Comparison of ENCODE assay signal across 11 cellular contexts in genomic region chr7:94183289-94183749, GRCh38.
A peak's percentile ranks its signal among the peaks of the same experiment; 100 is the strongest.
DNase-seq lines count a peak whose midpoint lies in the region; ATAC-seq lines count a peak whose summit lies in the region.
"Had no signal": no experiment of that assay in that cellular context is flagged by ENCODE, and none has a peak within 500 bp of the region (broad histone marks: within the 10 kb centered on the region; RNA-seq: fewer than 3 reads in every experiment).

No MANE protein-coding gene starts in this region.

- H3K4me3 ChIP-seq in MG63 (no peak overlapping the region), ectodermal cell (ENCODE audit: insufficient read depth, low read depth, low read length) (no peak overlapping the region), mesodermal cell (ENCODE audit: extremely low read depth, insufficient read depth, low read length, poor library complexity, severe bottlenecking) (no peak overlapping the region)
- H3K4me3 ChIP-seq: K562 had no signal

- H3K27me3 ChIP-seq in MG63 (no peaks in the 10 kb centered on the region), ectodermal cell (ENCODE audit: control insufficient read depth, insufficient read depth, low read length, poor library complexity, severe bottlenecking) (no peaks in the 10 kb centered on the region)

- ATAC-seq in GM18517 (IDR thresholded peaks at IDR 0.05; ENCODE audit: unreplicated experiment) (no peak), GM21367 (IDR thresholded peaks at IDR 0.05; ENCODE audit: unreplicated experiment) (no peak)
- ATAC-seq: K562 had no signal

- H3K9me3 ChIP-seq in MG63 (no peaks in the 10 kb centered on the region), ectodermal cell (ENCODE audit: control insufficient read depth, low read length) (no peaks in the 10 kb centered on the region), mesodermal cell (ENCODE audit: control insufficient read depth, low read length) (peaks cover 7% of the 10 kb centered on the region)

- DNase-seq in AG08395 (ENCODE audit: low spot score) (peak; percentile 87), MG63 (peak; percentile 33), occipital lobe (lab: John Stamatoyannopoulos, UW) (no peak), NCI-H524 treated with DMSO at 0.1 percent for 48 hours (lab: John Stamatoyannopoulos, UW) (no peak)
- DNase-seq: activated gamma-delta T cell treated with Interleukin-2 at 50 U/mL for 16 hours, DMS79 had no signal

- H3K27ac ChIP-seq in ectodermal cell (ENCODE audit: insufficient read depth, low read depth, low read length, poor library complexity, severe bottlenecking) (peak overlapping the region; percentile 47), mesodermal cell (ENCODE audit: low read depth, low read length, severe bottlenecking) (peak overlapping the region; percentile 95)

- H3K4me1 ChIP-seq in ectodermal cell (ENCODE audit: control insufficient read depth, insufficient read depth, low read length) = no peaks in the 10 kb centered on the region
- H3K4me1 ChIP-seq in mesodermal cell (ENCODE audit: control insufficient read depth, insufficient read depth, low read length, poor library complexity, severe bottlenecking) = peaks cover 6% of the 10 kb centered on the region

- WGBS in ectodermal cell, 2 experiments = 88% methylated on average over 2 of the region's 2 CpGs
- 63% methylated on average over 1 of the region's 2 CpGs; no CpG with 5 or more reads in 1 of the 2 experiments for WGBS in mesodermal cell (ENCODE audit: insufficient coverage in 2 of 2), 2 experiments

- H3K36me3 ChIP-seq in MG63 (no peaks in the 10 kb centered on the region), ectodermal cell (ENCODE audit: control insufficient read depth, insufficient read depth, low read length) (no peaks in the 10 kb centered on the region), mesodermal cell (ENCODE audit: control insufficient read depth, insufficient read depth, low read length) (no peaks in the 10 kb centered on the region)

Comparison
In these comparisons a context has a peak if more than half of its experiments do, and no peak if none do; other contexts are left out.
1. DNase-seq: peak in AG08395 (single experiment) and MG63 (single experiment); none in occipital lobe (single experiment) and NCI-H524 treated with DMSO at 0.1 percent for 48 hours (single experiment).